ENCODE assay signal across 8 cellular contexts in genomic region chr20:43514062-43514971, GRCh38. TPM values are rescaled to one million over a fixed set of nuclear protein-coding genes. Genes with fewer than 3 reads are reported as not detected.
DNase-seq lines count a peak whose midpoint lies in the region; ATAC-seq and TF ChIP-seq lines count a peak whose summit lies in the region.

No MANE protein-coding gene starts in this region.

- H3K4me3 Mint-ChIP-seq in activated B cell treated with CpG ODN at 0.5 μM for 24 hours = peak overlapping the region; percentile 93

- DNase-seq in NCI-H2171 (lab: John Stamatoyannopoulos, UW) (peak; percentile 94), activated B cell treated with CpG ODN at 0.5 μM for 24 hours (peak; percentile 83), caudate nucleus (lab: John Stamatoyannopoulos, UW) (peak; percentile 59 to 99 (median 96)), iris pigment epithelial cell (ENCODE audit: low read depth) (peak; percentile 98), spleen (peak; percentile 97), DMS79 treated with DMSO at 0.1 percent for 48 hours (lab: John Stamatoyannopoulos, UW) (no peak)

- H3K36me3 ChIP-seq in spleen = peaks cover 0 to 6% (median 0%) of the 10 kb centered on the region in 6 donors

- H3K27me3 ChIP-seq in spleen (replicated peaks in 1 of 7) = no peaks in the 10 kb centered on the region

- peaks cover 12% of the 10 kb centered on the region for H3K27me3 Mint-ChIP-seq in activated B cell treated with CpG ODN at 0.5 μM for 24 hours

- WGBS in spleen, 5 donors = 45 to 69% (median 52%) methylated on average over 40 to 53 of the region's 53 CpGs

- peak overlapping the region; percentile 88 for H3K27ac Mint-ChIP-seq in activated B cell treated with CpG ODN at 0.5 μM for 24 hours

- H3K36me3 Mint-ChIP-seq in activated B cell treated with CpG ODN at 0.5 μM for 24 hours (ENCODE audit: low read depth) = peaks cover 15% of the 10 kb centered on the region

- H3K27ac ChIP-seq in caudate nucleus (ENCODE audit: low read depth, low read length) = peak overlapping the region; percentile 62
- peak overlapping the region in 7 of 8 donors; percentile 42 to 85 (median 77) for H3K27ac ChIP-seq in spleen

- intact Hi-C loops in activated B cell treated with CpG ODN at 0.5 μM for 24 hours (cut with micrococcal nuclease) (loop anchor here (1.0 to 2.0 kb wide), 6 partner anchors 57 to 696 kb away; partner anchors contain the start of genes IFT52, MYBL2, OSER1 and SRSF6), spleen (cut with DNase I; ENCODE audit: low total_unique reads) (no loop called here)

- H3K4me1 Mint-ChIP-seq in activated B cell treated with CpG ODN at 0.5 μM for 24 hours = peaks cover 22% of the 10 kb centered on the region

- CTCF ChIA-PET in activated B cell treated with CpG ODN at 0.5 μM for 24 hours (lab: Charles Lee) = interaction anchor here (1.3 to 1.4 kb wide), 2 partner anchors 65 to 167 kb away, joined by 4 read pairs; no protein-coding TSS in a partner anchor

- ATAC-seq in GM18519 (IDR thresholded peaks at IDR 0.05; ENCODE audit: low FRiP score, unreplicated experiment) (peak; percentile 84), HG03045 (IDR thresholded peaks at IDR 0.05; ENCODE audit: unreplicated experiment) (peak; percentile 83), activated B cell treated with CpG ODN at 0.5 μM for 24 hours (ENCODE audit: low read depth) (peak; percentile 89)

- no peaks in the 10 kb centered on the region for H3K9me3 Mint-ChIP-seq in activated B cell treated with CpG ODN at 0.5 μM for 24 hours

- TF ChIP-seq CTCF in activated B cell treated with CpG ODN at 0.5 μM for 24 hours (IDR thresholded peaks at IDR 0.05) = no peak
- peak in 10 of 11 experiments; percentile 12 to 53 (median 40) for TF ChIP-seq CTCF in spleen (IDR thresholded peaks at IDR 0.05 in 8 of 11, conservative IDR thresholded peaks at IDR 0.05 in 3 of 11)

- peaks cover 0 to 21% (median 9%) of the 10 kb centered on the region in 6 donors for H3K4me1 ChIP-seq in spleen

- no peaks in the 10 kb centered on the region for H3K9me3 ChIP-seq in spleen

- no peak for TF ChIP-seq POLR2A in spleen (IDR thresholded peaks at IDR 0.05)

- POLR2A ChIA-PET in activated B cell treated with CpG ODN at 0.5 μM for 24 hours (lab: Charles Lee) = interaction anchor here (0.6 to 2.6 kb wide), 3 partner anchors 57 to 167 kb away, joined by 3 to 44 read pairs (median 8); partner anchors contain the start of gene SRSF6

- peak overlapping the region; percentile 42 to 86 (median 58) for H3K4me3 ChIP-seq in spleen

RNA-seq across cellular contexts. Expression of gene L3MBTL1, which starts 6.8 kb away (rescaled TPM):
- 18.9 and 22.5 TPM in 2 replicates for total RNA-seq in activated B cell treated with CpG ODN at 0.5 μM for 24 hours
- 10 to 100 TPM; 12.1 to 19.1 (median 15.2) TPM for total RNA-seq in spleen
- 1 to 10 TPM; 3.1 to 6.8 (median 5.5) TPM for polyA plus RNA-seq in spleen

RNA-seq across cellular contexts. Expression of gene SGK2, which starts 44.5 kb away (rescaled TPM):
- 0.73 and 1.1 TPM in 2 replicates for total RNA-seq in activated B cell treated with CpG ODN at 0.5 μM for 24 hours
- total RNA-seq in spleen = 1 to 10 TPM in 5 of 7 donors, under 1 TPM in 2; 0.50 to 3.1 (median 1.2) TPM
- under 1 TPM; 0.54 to 0.65 (median 0.55) TPM for polyA plus RNA-seq in spleen

RNA-seq across cellular contexts. Expression of gene SRSF6, which starts 56.6 kb away (rescaled TPM):
- 172 and 192 TPM in 2 replicates for total RNA-seq in activated B cell treated with CpG ODN at 0.5 μM for 24 hours
- total RNA-seq in spleen = 100 to 1,000 TPM in 4 of 7 donors, 10 to 100 TPM in 3; 68.7 to 161 (median 123) TPM
- 100 to 1,000 TPM in 1 of 3 donors, 10 to 100 TPM in 2; 82.2 to 113 (median 83.7) TPM for polyA plus RNA-seq in spleen
